ENCODE assay signal across 20 cellular contexts in the genomic region with DNA sequence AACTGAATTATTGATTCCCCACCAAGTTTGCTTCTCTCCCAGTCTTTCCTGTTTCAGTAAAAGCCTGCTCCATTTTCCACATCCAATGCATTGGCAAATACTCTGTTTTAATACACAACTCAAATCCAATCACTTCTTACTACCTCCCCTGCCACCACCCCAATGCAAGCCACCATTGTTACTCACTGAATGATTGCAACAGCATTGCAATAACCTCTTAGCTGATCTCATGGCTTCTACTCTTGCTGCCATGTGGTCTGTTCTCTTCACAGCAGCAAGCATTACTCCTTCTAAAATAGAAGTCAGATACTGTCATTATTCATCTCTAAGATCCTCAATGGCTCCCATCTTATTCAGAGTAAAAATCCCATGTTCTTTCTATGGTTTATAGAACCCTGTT.
"Had no signal": no experiment of that assay in that cellular context is flagged by ENCODE, and none has a peak within 500 bp of the region (broad histone marks: within the 10 kb centered on the region; RNA-seq: fewer than 3 reads in every experiment).

No MANE protein-coding gene starts in this region.

- ATAC-seq: activated CD8-positive, alpha-beta memory T cell treated with anti-CD3 and anti-CD28 coated beads, Interleukin-2, amount 10 ng/mL, durations not matched to agents 7 days and 5 days; activated CD8-positive, alpha-beta T cell treated with anti-CD3 and anti-CD28 coated beads for 36 hours; body of pancreas; foreskin keratinocyte; left ventricle myocardium superior; natural killer cell treated with Interleukin-12 subunit alpha and Interleukin-12 subunit beta and Interleukin-15 and Interleukin-18, amount 100 ng/mL, for 72 hours; psoas muscle; T-helper 17 cell had no signal

- H3K27ac ChIP-seq: body of pancreas, foreskin keratinocyte, ovary, psoas muscle, right atrium auricular region, tibial artery had no signal

- H3K9me3 ChIP-seq: body of pancreas, ovary, psoas muscle, right atrium auricular region, tibial artery had no signal

- H3K27me3 ChIP-seq: body of pancreas, foreskin keratinocyte, ovary, right atrium auricular region, tibial artery had no signal

- H3K4me1 ChIP-seq: body of pancreas, foreskin keratinocyte, psoas muscle, tibial artery had no signal

- H3K4me3 ChIP-seq: body of pancreas, ovary, psoas muscle, right atrium auricular region, tibial artery had no signal

- DNase-seq: activated CD4-positive, alpha-beta T cell treated with anti-CD3 and anti-CD28 coated beads for 48 hours; activated CD8-positive, alpha-beta memory T cell treated with anti-CD3 and anti-CD28 coated beads, Interleukin-2, amount 10 ng/mL, durations not matched to agents 7 days and 5 days; activated CD8-positive, alpha-beta T cell treated with anti-CD3 and anti-CD28 coated beads for 36 hours; activated effector memory CD4-positive, alpha-beta T cell treated with anti-CD3 and anti-CD28 coated beads, Interleukin-2, amount 50 U/mL, for 16 hours; activated naive CD4-positive, alpha-beta T cell treated with anti-CD3 and anti-CD28 coated beads, Interleukin-2, amount 10 ng/mL, durations not matched to agents 7 days and 5 days; activated T-cell treated with anti-CD3 and anti-CD28 coated beads for 4 hours; body of pancreas; central memory CD4-positive, alpha-beta T cell; effector CD8-positive, alpha-beta T cell; foreskin keratinocyte; left ventricle myocardium superior; ovary; psoas muscle; stimulated activated CD4-positive, alpha-beta T cell treated with anti-CD3 and anti-CD28 coated beads, Interleukin-12 subunit alpha, Interleukin-12 subunit beta, amount 100 ng/mL, for 4 hours; stimulated activated CD4-positive, alpha-beta T cell treated with anti-CD3 and anti-CD28 coated beads, Interleukin-1b, Interleukin-23, amount 100 ng/mL, for 48 hours; SW 1271; T-helper 17 cell; tibial artery had no signal

- H3K36me3 ChIP-seq: ovary, right atrium auricular region, tibial artery had no signal
